27 cellular contexts compared by ENCODE assay signal in the genomic region with DNA sequence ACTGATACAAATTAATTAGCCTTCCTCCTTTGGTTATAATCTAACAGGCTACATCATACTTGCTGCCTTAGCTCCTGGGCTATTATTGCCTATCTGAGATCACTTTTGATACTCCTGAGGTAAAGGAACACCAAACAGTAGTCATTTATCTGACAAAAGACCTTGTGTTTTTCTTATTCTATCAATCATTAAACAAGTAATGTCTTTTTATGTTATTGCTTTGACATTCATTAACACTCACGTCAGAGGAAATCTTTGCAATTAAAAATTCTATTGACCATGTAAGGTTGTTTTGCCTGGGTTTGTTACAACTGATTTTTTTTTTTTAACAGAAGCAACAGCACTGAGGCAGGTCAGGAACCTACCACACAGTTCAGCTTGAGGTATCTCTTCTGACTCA.
"Had no signal": no experiment of that assay in that cellular context is flagged by ENCODE, and none has a peak within 500 bp of the region (broad histone marks: within the 10 kb centered on the region; RNA-seq: fewer than 3 reads in every experiment).

No MANE protein-coding gene starts in this region.

- H2AFZ ChIP-seq: parathyroid adenoma had no signal

- H3K27ac ChIP-seq: adrenal gland, cardiac muscle cell, epithelial cell of prostate, parathyroid adenoma, spleen, testis, upper lobe of left lung, vagina had no signal

- H3K4me3 ChIP-seq: adrenal gland, cardiac muscle cell, spleen, testis, upper lobe of left lung, vagina had no signal

- ATAC-seq: left cardiac atrium; naive thymus-derived CD4-positive, alpha-beta T cell; right cardiac atrium had no signal

- H3K36me3 ChIP-seq: adrenal gland, cardiac muscle cell, spleen, upper lobe of left lung, vagina had no signal

- H3K27me3 ChIP-seq: adrenal gland, cardiac muscle cell, spleen, upper lobe of left lung, vagina had no signal

- FAIRE-seq: frontal cortex, islet of Langerhans had no signal

- H3K4me1 ChIP-seq: adrenal gland, parathyroid adenoma, spleen, testis, vagina had no signal

- H3K9me3 ChIP-seq: adrenal gland, spleen, testis, upper lobe of left lung, vagina had no signal

- DNase-seq: activated CD4-positive, alpha-beta memory T cell treated with anti-CD3 and anti-CD28 coated beads for 36 hours; activated CD4-positive, alpha-beta T cell treated with anti-CD3 and anti-CD28 coated beads, Interleukin-2, amount 10 ng/mL, durations not matched to agents 24 days and 14 days; activated CD4-positive, CD25-positive, alpha-beta regulatory T cell treated with anti-CD3 and anti-CD28 coated beads, Interleukin-2, amount 50 U/mL, for 72 hours; activated CD8-positive, alpha-beta memory T cell treated with anti-CD3 and anti-CD28 coated beads, Interleukin-2, amount 50 U/mL, for 4 hours; activated effector memory CD4-positive, alpha-beta T cell treated with anti-CD3 and anti-CD28 coated beads, Interleukin-2, amount 50 U/mL, for 16 hours; activated naive CD4-positive, alpha-beta T cell treated with anti-CD3 and anti-CD28 coated beads for 36 hours; activated naive CD8-positive, alpha-beta T cell treated with anti-CD3 and anti-CD28 coated beads for 36 hours; activated T-cell treated with anti-CD3 and anti-CD28 coated beads, Interleukin-2, amount 50 U/mL, for 1 hour; adrenal gland; aorta; glutamatergic neuron; left cardiac atrium; mammary epithelial cell; naive thymus-derived CD4-positive, alpha-beta T cell; right cardiac atrium; spleen; stimulated activated naive CD4-positive, alpha-beta T cell; SW 1271; T-helper 9 cell; testis; upper lobe of left lung had no signal

- H3K79me2 ChIP-seq: parathyroid adenoma had no signal
